ENCODE assay signal across 1 cellular context in genomic region chr2:12928197-12928596, GRCh38.
TF ChIP-seq lines count a peak whose summit lies in the region.

No MANE protein-coding gene starts in this region.

TF ChIP-seq in HEK293, 187 proteins besides CTCF, POLR2A, EP300 and RAD21 (continued from another document):
- peak; percentile 21; the same call in 1 of the 2 replicates for TF ChIP-seq PRDM6 (tag by site-specific recombination; IDR thresholded peaks at IDR 0.05)
- 0 out of 2 replicates have a peak, but pooled peaks have one; percentile 27 for TF ChIP-seq ZNF366 (tag by site-specific recombination; conservative IDR thresholded peaks at IDR 0.05)
- no peak for TF ChIP-seq ZNF596 (tag by site-specific recombination; IDR thresholded peaks at IDR 0.05)
- TF ChIP-seq MEIS1 (CRISPR knock-in tag; IDR thresholded peaks at IDR 0.05; ENCODE audit: borderline replicate concordance): no peak
- no peak for TF ChIP-seq ZSCAN16 (tag by site-specific recombination; IDR thresholded peaks at IDR 0.05)
- no peak for TF ChIP-seq ZBTB44 (tag by site-specific recombination; IDR thresholded peaks at IDR 0.05)
- peak; percentile 66; the same call in 1 of the 2 replicates for TF ChIP-seq ZBTB17 (tag by site-specific recombination; IDR thresholded peaks at IDR 0.05)
- TF ChIP-seq ZNF785 (tag by site-specific recombination; IDR thresholded peaks at IDR 0.05): no peak
- TF ChIP-seq TRIM28 (IDR thresholded peaks at IDR 0.05; ENCODE audit: borderline replicate concordance, low read length): no peak
- TF ChIP-seq ZNF558 (tag by site-specific recombination; IDR thresholded peaks at IDR 0.05): no peak
